23 cellular contexts compared by ENCODE assay signal in the genomic region with DNA sequence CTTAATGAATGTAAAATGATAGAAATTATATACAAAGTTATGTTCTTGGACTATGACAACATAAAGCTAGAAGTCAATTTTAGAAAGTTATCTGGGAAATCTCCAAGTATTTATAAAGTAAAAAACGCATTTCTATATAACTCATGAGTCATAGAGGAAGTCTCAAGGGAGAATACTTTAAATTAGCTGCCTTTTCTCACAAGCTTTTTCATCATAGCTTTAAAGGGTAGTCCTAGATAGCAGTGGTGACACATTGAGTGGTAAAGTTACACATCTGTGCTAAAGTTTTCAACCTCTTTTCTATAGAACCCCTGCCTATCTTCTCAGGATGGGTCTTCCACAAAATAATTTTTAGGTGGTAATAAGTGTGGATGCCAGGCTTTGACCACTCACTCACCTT.
"Had no signal": no experiment of that assay in that cellular context is flagged by ENCODE, and none has a peak within 500 bp of the region (broad histone marks: within the 10 kb centered on the region; RNA-seq: fewer than 3 reads in every experiment).

No MANE protein-coding gene starts in this region.

- H3K9ac ChIP-seq: parathyroid adenoma had no signal

- H3K9me3 ChIP-seq: gastroesophageal sphincter, heart left ventricle, mucosa of descending colon, right lobe of liver, thyroid gland had no signal

- H3K4me3 ChIP-seq: dorsolateral prefrontal cortex, gastroesophageal sphincter, heart left ventricle, hepatocyte, lung, mucosa of descending colon, right lobe of liver, thyroid gland had no signal

- DNase-seq: dorsolateral prefrontal cortex; effector CD4-positive, alpha-beta T cell; foreskin fibroblast; heart left ventricle; kidney; mucosa of descending colon; naive B cell; right lobe of liver; small intestine; stimulated activated CD4-positive, alpha-beta T cell treated with anti-CD3 and anti-CD28 coated beads, Interleukin-15, amount 100 ng/mL, for 24 hours; stimulated activated CD4-positive, alpha-beta T cell treated with anti-CD3 and anti-CD28 coated beads, Interleukin-2, amount 100 ng/mL, for 48 hours; stimulated activated naive CD4-positive, alpha-beta T cell; stimulated activated naive CD8-positive, alpha-beta T cell treated with anti-CD3 and anti-CD28 coated beads, Interleukin-15, amount 100 ng/mL, for 72 hours; thyroid gland had no signal

- H3K27me3 ChIP-seq: dorsolateral prefrontal cortex, gastroesophageal sphincter, heart left ventricle, hepatocyte, right lobe of liver, thyroid gland had no signal

- H3K27ac ChIP-seq: dorsolateral prefrontal cortex, epithelial cell of prostate, gastroesophageal sphincter, heart left ventricle, hepatocyte, parathyroid adenoma, right lobe of liver, thyroid gland had no signal

- H3K36me3 ChIP-seq: gastroesophageal sphincter, heart left ventricle, right lobe of liver, thyroid gland had no signal

- FAIRE-seq: colon, kidney, small intestine had no signal

- H3K4me1 ChIP-seq: gastroesophageal sphincter, heart left ventricle, parathyroid adenoma, right lobe of liver, thyroid gland had no signal

- ATAC-seq: esophagus mucosa; gastroesophageal sphincter; heart left ventricle; left lobe of liver; mucosa of descending colon; natural killer cell treated with Interleukin-12 subunit alpha and Interleukin-12 subunit beta and Interleukin-15 and Interleukin-18, amount 100 ng/mL, for 72 hours; right lobe of liver; stimulated activated naive CD8-positive, alpha-beta T cell treated with anti-CD3 and anti-CD28 coated beads, Interleukin-15, amount 100 ng/mL, for 72 hours had no signal

- H3K4me2 ChIP-seq: hepatocyte had no signal

- H2AFZ ChIP-seq: hepatocyte, parathyroid adenoma had no signal
